Comparison of ENCODE assay signal across 1 cellular context in genomic region chr13:41193469-41193868, GRCh38.
TF ChIP-seq lines count a peak whose summit lies in the region.

No MANE protein-coding gene starts in this region.

TF ChIP-seq in GM23338, 12 proteins besides CTCF, POLR2A, EP300 and RAD21 (continued from another document):
- TF ChIP-seq ZNF462 (CRISPR knock-in tag; IDR thresholded peaks at IDR 0.05) (no peak), ZNF114 (CRISPR knock-in tag; IDR thresholded peaks at IDR 0.05) (no peak), EZH2 (IDR thresholded peaks at IDR 0.05; ENCODE audit: low read depth, unreplicated experiment) (no peak), NANOG (IDR thresholded peaks at IDR 0.05; ENCODE audit: borderline replicate concordance) (no peak), ETS1 (IDR thresholded peaks at IDR 0.05) (no peak), STAT1 (IDR thresholded peaks at IDR 0.05; ENCODE audit: unreplicated experiment) (no peak), ZNF331 (CRISPR knock-in tag; IDR thresholded peaks at IDR 0.05; ENCODE audit: low read depth) (no peak)
